9 cellular contexts compared by ENCODE assay signal in genomic region chr12:53096761-53097160, GRCh38. TPM values are rescaled to one million over a fixed set of nuclear protein-coding genes. Genes with fewer than 3 reads are reported as not detected.
DNase-seq lines count a peak whose midpoint lies in the region; ATAC-seq and TF ChIP-seq lines count a peak whose summit lies in the region.
"Had no signal": no experiment of that assay in that cellular context is flagged by ENCODE, and none has a peak within 500 bp of the region (broad histone marks: within the 10 kb centered on the region; RNA-seq: fewer than 3 reads in every experiment).

No MANE protein-coding gene starts in this region.

- POLR2A ChIA-PET in activated CD4-positive, alpha-beta T cell treated with anti-CD3 and anti-CD28 coated beads, Interleukin-2, amount 10 ng/mL, durations not matched to agents 7 days and 5 days (lab: Charles Lee) = no interaction called here

- no peaks in the 10 kb centered on the region for H3K27me3 ChIP-seq in liver (ENCODE audit: control insufficient read depth in 4 of 4, insufficient read depth in 4 of 4, low read length in 3 of 4)
- H3K27me3 ChIP-seq in testis = no peaks in the 10 kb centered on the region
- H3K27me3 ChIP-seq: BE2C had no signal

- peaks cover 43% of the 10 kb centered on the region for H3K4me1 Mint-ChIP-seq in activated CD4-positive, alpha-beta T cell treated with anti-CD3 and anti-CD28 coated beads, Interleukin-2, amount 10 ng/mL, durations not matched to agents 7 days and 5 days

- H3K9ac ChIP-seq in liver (ENCODE audit: low read depth in 1 of 2, low read length in 2 of 2) = no peak overlapping the region

- H3K4me3 ChIP-seq in astrocyte of the cerebellum (ENCODE audit: low read depth, low read length) (peak overlapping the region; percentile 61), liver (ENCODE audit: low read depth in 1 of 3, low read length in 3 of 3) (peak overlapping the region in 1 of 3 donors; percentile 55), testis (peak overlapping the region; percentile 64 to 65)

- peaks cover 30% of the 10 kb centered on the region for H3K27me3 Mint-ChIP-seq in activated CD4-positive, alpha-beta T cell treated with anti-CD3 and anti-CD28 coated beads, Interleukin-2, amount 10 ng/mL, durations not matched to agents 7 days and 5 days

- H3K27ac ChIP-seq in liver (ENCODE audit: low read depth in 1 of 2, low read length in 2 of 2) = peak overlapping the region; percentile 64 to 71
- H3K27ac ChIP-seq in testis = peak overlapping the region; percentile 45 to 87

- H3K4me1 ChIP-seq in liver (ENCODE audit: control insufficient read depth in 4 of 4, insufficient read depth in 4 of 4, low read length in 3 of 4) (peaks cover 5 to 19% (median 11%) of the 10 kb centered on the region in 4 donors), testis (peaks cover 12% of the 10 kb centered on the region)

- intact Hi-C loops in testis (cut with DNase I; ENCODE audit: low total_unique reads) = loop anchor here (2.0 kb wide), 1 partner anchor 26 kb away; no protein-coding TSS in a partner anchor

- TF ChIP-seq POLR2A in testis (IDR thresholded peaks at IDR 0.05) = no peak

- no peak for DNase-seq in activated CD4-positive, alpha-beta T cell treated with anti-CD3 and anti-CD28 coated beads, Interleukin-2, amount 10 ng/mL, durations not matched to agents 7 days and 5 days
- DNase-seq in activated CD4-positive, alpha-beta T cell treated with anti-CD3 and anti-CD28 coated beads for 1 hour = no peak
- DNase-seq in astrocyte of the cerebellum (ENCODE audit: low read depth) (no peak), testis (no peak), putamen (ENCODE audit: low spot score) (no peak)
- DNase-seq: BE2C had no signal

- H3K9me3 ChIP-seq in liver (ENCODE audit: control insufficient read depth in 4 of 4, low read length in 3 of 4) = no peaks in the 10 kb centered on the region
- H3K9me3 ChIP-seq in testis = no peaks in the 10 kb centered on the region
- H3K9me3 ChIP-seq: BE2C had no signal

- peak overlapping the region; percentile 65 for H3K4me3 Mint-ChIP-seq in activated CD4-positive, alpha-beta T cell treated with anti-CD3 and anti-CD28 coated beads, Interleukin-2, amount 10 ng/mL, durations not matched to agents 7 days and 5 days

- no peak for ATAC-seq in GM18498 (IDR thresholded peaks at IDR 0.05; ENCODE audit: unreplicated experiment)
- ATAC-seq in GM21723 (IDR thresholded peaks at IDR 0.05; ENCODE audit: unreplicated experiment) = no peak

- H3K36me3 ChIP-seq in liver (ENCODE audit: control insufficient read depth in 4 of 4, insufficient read depth in 3 of 4, low read depth in 1 of 4, low read length in 3 of 4) = no peaks in the 10 kb centered on the region
- no peaks in the 10 kb centered on the region for H3K36me3 ChIP-seq in testis (ENCODE audit: low read depth, missing control alignments)
- H3K36me3 ChIP-seq: BE2C had no signal

- CTCF ChIA-PET in activated CD4-positive, alpha-beta T cell treated with anti-CD3 and anti-CD28 coated beads, Interleukin-2, amount 10 ng/mL, durations not matched to agents 7 days and 5 days (lab: Charles Lee) = interaction anchor here (9.6 kb wide), 1 partner anchor 33 kb away, joined by 99 read pairs; no protein-coding TSS in a partner anchor

- 68% methylated on average over 9 of the region's 9 CpGs for WGBS in liver
- WGBS in testis, 2 donors = 13 to 14% methylated on average over 9 of the region's 9 CpGs

- no peak overlapping the region for H3K27ac Mint-ChIP-seq in activated CD4-positive, alpha-beta T cell treated with anti-CD3 and anti-CD28 coated beads, Interleukin-2, amount 10 ng/mL, durations not matched to agents 7 days and 5 days

- no peaks in the 10 kb centered on the region for H3K9me3 Mint-ChIP-seq in activated CD4-positive, alpha-beta T cell treated with anti-CD3 and anti-CD28 coated beads, Interleukin-2, amount 10 ng/mL, durations not matched to agents 7 days and 5 days

- in situ Hi-C loops in astrocyte of the cerebellum (cut with HindIII; ENCODE audit: low sequenced_read_pairs) = no loop called here

- no peak for TF ChIP-seq RAD21 in liver (IDR thresholded peaks at IDR 0.05)

- H3K36me3 Mint-ChIP-seq in activated CD4-positive, alpha-beta T cell treated with anti-CD3 and anti-CD28 coated beads, Interleukin-2, amount 10 ng/mL, durations not matched to agents 7 days and 5 days (ENCODE audit: low read depth) = no peaks in the 10 kb centered on the region

- TF ChIP-seq CTCF in astrocyte of the cerebellum (IDR thresholded peaks at IDR 0.05; ENCODE audit: low read depth, low read length, missing control alignments) (no peak), liver (IDR thresholded peaks at IDR 0.05; ENCODE audit: low read depth, low read length, missing input control) (no peak), testis (IDR thresholded peaks at IDR 0.05) (no peak)

TF ChIP-seq in liver, 16 proteins besides CTCF, POLR2A, EP300 and RAD21:
- TF ChIP-seq REST (IDR thresholded peaks at IDR 0.05) = no peak
- TF ChIP-seq ATF3 (IDR thresholded peaks at IDR 0.05) = no peak
- TF ChIP-seq FOXA1 (IDR thresholded peaks at IDR 0.05) = no peak
- no peak for TF ChIP-seq FOXA2 (IDR thresholded peaks at IDR 0.05)
- TF ChIP-seq HNF4A (conservative IDR thresholded peaks at IDR 0.05) = no peak
- TF ChIP-seq EGR1 (IDR thresholded peaks at IDR 0.05; ENCODE audit: low read depth in 2 of 2) = no peak
- no peak for TF ChIP-seq SP1 (IDR thresholded peaks at IDR 0.05)
- no peak for TF ChIP-seq RXRA (IDR thresholded peaks at IDR 0.05)
- no peak for TF ChIP-seq GABPA (IDR thresholded peaks at IDR 0.05 in 1 of 2, conservative IDR thresholded peaks at IDR 0.05 in 1 of 2)
- TF ChIP-seq MAX (IDR thresholded peaks at IDR 0.05) = no peak
- TF ChIP-seq YY1 (IDR thresholded peaks at IDR 0.05) = no peak

RNA-seq across cellular contexts. Expression of gene IGFBP6, which starts 0.7 kb away (rescaled TPM):
- total RNA-seq in activated CD4-positive, alpha-beta T cell treated with anti-CD3 and anti-CD28 coated beads, Interleukin-2, amount 10 ng/mL, durations not matched to agents 7 days and 5 days = under 1 TPM in 1 of 2 experiments, not detected in 1; 0.37 TPM
- total RNA-seq in liver (10 to 100 TPM in 1 of 2 donors, 1 to 10 TPM in 1; 1.6 to 13.6 TPM), testis (100 to 1,000 TPM; 121 to 261 TPM)
- polyA plus RNA-seq in liver (10 to 100 TPM; 10.5 to 17.6 TPM), testis (ENCODE audit: insufficient read depth, low read depth, low replicate concordance) (185 TPM)

RNA-seq across cellular contexts. Expression of gene SOAT2, which starts 6.5 kb away (rescaled TPM):
- 1 to 10 TPM; 1.0 to 1.7 TPM for total RNA-seq in activated CD4-positive, alpha-beta T cell treated with anti-CD3 and anti-CD28 coated beads, Interleukin-2, amount 10 ng/mL, durations not matched to agents 7 days and 5 days
- total RNA-seq in liver (1 to 10 TPM in 1 of 2 donors, under 1 TPM in 1; 0.92 to 9.4 TPM), testis (under 1 TPM in 1 of 2 donors, not detected in 1; 0.19 TPM)
- polyA plus RNA-seq in liver (1 to 10 TPM in 1 of 2 donors, under 1 TPM in 1; 0.48 to 1.6 TPM), testis (ENCODE audit: insufficient read depth, low read depth, low replicate concordance) (0.25 TPM)

RNA-seq across cellular contexts. Expression of gene SPRYD3, which starts 17.6 kb away (rescaled TPM):
- total RNA-seq in activated CD4-positive, alpha-beta T cell treated with anti-CD3 and anti-CD28 coated beads, Interleukin-2, amount 10 ng/mL, durations not matched to agents 7 days and 5 days = 10 to 100 TPM; 19.0 to 20.2 TPM
- total RNA-seq in liver (10 to 100 TPM in 1 of 2 donors, 1 to 10 TPM in 1; 6.0 to 15.2 TPM), testis (10 to 100 TPM; 27.7 to 29.5 TPM)
- polyA plus RNA-seq in liver (10 to 100 TPM; 11.3 to 20.3 TPM), testis (ENCODE audit: insufficient read depth, low read depth, low replicate concordance) (29.5 TPM)

RNA-seq across cellular contexts. Expression of gene TNS2, which starts 46.9 kb away (rescaled TPM):
- 1 to 10 TPM in 1 of 2 experiments, under 1 TPM in 1; 0.92 to 1.8 TPM for total RNA-seq in activated CD4-positive, alpha-beta T cell treated with anti-CD3 and anti-CD28 coated beads, Interleukin-2, amount 10 ng/mL, durations not matched to agents 7 days and 5 days
- total RNA-seq in liver = 10 to 100 TPM; 11.7 to 94.0 TPM
- polyA plus RNA-seq in liver = 10 to 100 TPM; 44.7 to 47.2 TPM
- 100 to 1,000 TPM; 108 to 138 TPM for total RNA-seq in testis
- polyA plus RNA-seq in testis (ENCODE audit: insufficient read depth, low read depth, low replicate concordance) = 47.0 TPM

Comparison
In these comparisons a context has a peak if more than half of its experiments do, and no peak if none do; other contexts are left out.
1. RNA of gene IGFBP6, which starts 0.7 kb away (total RNA-seq): 121 to 261 TPM in testis; 1.6 to 13.6 TPM in liver and 0.37 TPM in activated CD4-positive, alpha-beta T cell treated with anti-CD3 and anti-CD28 coated beads, Interleukin-2, amount 10 ng/mL, durations not matched to agents 7 days and 5 days; every median in the first group is over 4 times any median in the second.